Comparison of ENCODE assay signal across 13 cellular contexts in genomic region chr14:45641541-45641940, GRCh38.
DNase-seq lines count a peak whose midpoint lies in the region.
"Had no signal": no experiment of that assay in that cellular context is flagged by ENCODE, and none has a peak within 500 bp of the region (broad histone marks: within the 10 kb centered on the region; RNA-seq: fewer than 3 reads in every experiment).

No MANE protein-coding gene starts in this region.

- DNase-seq in NCI-H187 treated with DMSO at 0.1 percent for 48 hours (lab: John Stamatoyannopoulos, UW) (peak; percentile 18), NCI-H187 (lab: John Stamatoyannopoulos, UW) (no peak), COLO829 (ENCODE audit: low spot score) (peak; percentile 56), NCI-H1105 treated with DMSO at 0.1 percent for 48 hours (lab: John Stamatoyannopoulos, UW) (peak; percentile 50), NCI-H345 treated with DMSO at 0.1 percent for 48 hours (lab: John Stamatoyannopoulos, UW; ENCODE audit: unreplicated experiment) (peak; percentile 3), G401 (ENCODE audit: low spot score) (no peak), occipital lobe (lab: John Stamatoyannopoulos, UW) (no peak), iPS-NIHi11 (ENCODE audit: low spot score) (no peak)
- DNase-seq: ACHN; Calu3; CD4-positive, CD25-positive, alpha-beta regulatory T cell; HCEC 1CT; HFFc6 had no signal

- in situ Hi-C loops in G401 (cut with HindIII; ENCODE audit: low sequenced_read_pairs) = no loop called here

Comparison
In these comparisons a context has a peak if more than half of its experiments do, and no peak if none do; other contexts are left out.
1. DNase-seq: peak in NCI-H187 treated with DMSO at 0.1 percent for 48 hours (single experiment), COLO829 (single experiment), NCI-H1105 treated with DMSO at 0.1 percent for 48 hours (single experiment) and NCI-H345 treated with DMSO at 0.1 percent for 48 hours (single experiment); none in NCI-H187 (0 of 2), G401 (single experiment), occipital lobe (single experiment) and iPS-NIHi11 (single experiment).